In the genomic region with DNA sequence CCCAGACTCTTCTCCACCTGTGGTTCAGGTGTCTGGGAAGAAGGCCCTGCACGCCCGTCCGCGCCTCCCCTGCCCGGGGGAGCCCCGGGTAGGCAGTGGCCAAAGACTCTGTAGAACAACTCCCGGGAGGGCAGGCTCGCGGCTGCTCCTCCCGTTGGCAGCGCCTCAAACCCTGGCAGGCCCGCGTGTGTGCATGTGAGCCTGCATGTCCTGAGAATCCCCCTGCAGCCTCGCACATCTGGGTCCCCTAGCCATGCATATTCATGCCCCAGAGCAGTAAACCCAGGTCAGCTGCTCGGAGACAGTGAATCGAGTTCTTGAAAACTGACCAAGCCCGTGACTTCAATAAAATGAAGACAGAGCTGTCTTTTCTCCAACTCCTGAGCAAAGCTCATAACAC, we compare ENCODE assay signal across 8 cellular contexts.
A peak's percentile ranks its signal among the peaks of the same experiment; 100 is the strongest.
DNase-seq lines count a peak whose midpoint lies in the region; ATAC-seq and TF ChIP-seq lines count a peak whose summit lies in the region.

No MANE protein-coding gene starts in this region.

- H3K9me3 ChIP-seq in OCI-LY3 (ENCODE audit: insufficient read depth, low read length) (no peaks in the 10 kb centered on the region), right lobe of liver (no peaks in the 10 kb centered on the region)

- peak overlapping the region; percentile 82 for H3K4me3 ChIP-seq in OCI-LY3 (ENCODE audit: low read length)
- H3K4me3 ChIP-seq in dorsolateral prefrontal cortex: peak overlapping the region; percentile 52 to 83 (median 70)
- peak overlapping the region; percentile 60 to 66 (median 61) for H3K4me3 ChIP-seq in right lobe of liver

- peak overlapping the region; percentile 91 for H3K4me2 ChIP-seq in OCI-LY3 (ENCODE audit: low read length)

- H3K27me3 ChIP-seq in OCI-LY3 (ENCODE audit: low read depth, low read length): peaks cover 22% of the 10 kb centered on the region
- no peaks in the 10 kb centered on the region for H3K27me3 ChIP-seq in dorsolateral prefrontal cortex
- no peaks in the 10 kb centered on the region for H3K27me3 ChIP-seq in right lobe of liver

- intact Hi-C loops in dorsolateral prefrontal cortex (cut with DNase I): no loop called here
- intact Hi-C loops in right lobe of liver (cut with DNase I): no loop called here

- no peaks in the 10 kb centered on the region for H4K20me1 ChIP-seq in OCI-LY3 (ENCODE audit: insufficient read depth, low read length)

- H3K27ac ChIP-seq in OCI-LY3 (ENCODE audit: low read length) (no peak overlapping the region), dorsolateral prefrontal cortex (peak overlapping the region in 41 of 59 donors; percentile 15 to 84 (median 68)), right lobe of liver (peak overlapping the region; percentile 47 to 67 (median 48)), substantia nigra (ENCODE audit: low read depth, low read length, poor library complexity, severe bottlenecking) (peak overlapping the region; percentile 14)

- H3K9ac ChIP-seq in OCI-LY3 (ENCODE audit: low read length): peak overlapping the region; percentile 56

- 10% methylated on average over 6 of the region's 17 CpGs for WGBS in right lobe of liver (ENCODE audit: insufficient coverage, low coverage, low lambda C conversion rate, missing lambda C conversion rate)

- ATAC-seq in right lobe of liver: peak; percentile 68 to 81 (median 74)

- H3K36me3 ChIP-seq in OCI-LY3 (replicated peaks; ENCODE audit: low read depth, low read length) (no peaks in the 10 kb centered on the region), right lobe of liver (no peaks in the 10 kb centered on the region)

- TF ChIP-seq CTCF in OCI-LY3 (IDR thresholded peaks at IDR 0.05; ENCODE audit: low read depth, low read length): no peak
- TF ChIP-seq CTCF in dorsolateral prefrontal cortex (IDR thresholded peaks at IDR 0.05 in 54 of 56, conservative IDR thresholded peaks at IDR 0.05 in 2 of 56; ENCODE audit: low read depth in 1 of 56, partially characterized antibody in 56 of 56): no peak
- no peak for TF ChIP-seq CTCF in right lobe of liver (IDR thresholded peaks at IDR 0.05)

- H3K4me1 ChIP-seq in OCI-LY3 (ENCODE audit: low read length): peaks cover 12% of the 10 kb centered on the region
- H3K4me1 ChIP-seq in right lobe of liver: peaks cover 0 to 4% (median 0%) of the 10 kb centered on the region in 4 donors

- peak overlapping the region; percentile 79 for H2AFZ ChIP-seq in OCI-LY3 (ENCODE audit: low read depth, low read length)

- H3K79me2 ChIP-seq in OCI-LY3 (ENCODE audit: low read length): no peaks in the 10 kb centered on the region

- TF ChIP-seq POLR2A in right lobe of liver (IDR thresholded peaks at IDR 0.05): peak; percentile 0

- DNase-seq in NCI-H2081 (lab: John Stamatoyannopoulos, UW) (peak; percentile 36 to 57), NCI-H2081 treated with DMSO at 0.1 percent for 48 hours (lab: John Stamatoyannopoulos, UW) (no peak), HCEC 1CT (peak; percentile 21), dorsolateral prefrontal cortex (peak in 7 of 10 donors; percentile 25 to 58 (median 50)), right lobe of liver (peak; percentile 67 to 74 (median 73)), substantia nigra (lab: John Stamatoyannopoulos, UW) (peak in 31 of 49 donors; percentile 12 to 66 (median 33)), NCI-H187 (lab: John Stamatoyannopoulos, UW) (no peak)

Comparison
In these comparisons a context has a peak if more than half of its experiments do, and no peak if none do; other contexts are left out.
1. DNase-seq: peak in NCI-H2081 (2 of 2), HCEC 1CT (single experiment), dorsolateral prefrontal cortex (7 of 10), right lobe of liver (3 of 3) and substantia nigra (31 of 49); none in NCI-H2081 treated with DMSO at 0.1 percent for 48 hours (single experiment) and NCI-H187 (0 of 2).
2. Peak in every context shown above with its lines, with median percentiles within 50 percentile points of each other: H3K4me3 ChIP-seq.